ENCODE assay signal across 21 cellular contexts in genomic region chr1:179941439-179941838, GRCh38.
"Had no signal": no experiment of that assay in that cellular context is flagged by ENCODE, and none has a peak within 500 bp of the region (broad histone marks: within the 10 kb centered on the region; RNA-seq: fewer than 3 reads in every experiment).

No MANE protein-coding gene starts in this region.

- H3K27me3 ChIP-seq: colonic mucosa, dorsolateral prefrontal cortex, heart left ventricle, spleen, upper lobe of left lung had no signal

- H3K36me3 ChIP-seq: colonic mucosa, heart left ventricle, spleen, upper lobe of left lung had no signal

- H3K4me3 ChIP-seq: colonic mucosa, dorsolateral prefrontal cortex, heart left ventricle, spleen, upper lobe of left lung had no signal

- H3K9me3 ChIP-seq: colonic mucosa, heart left ventricle, spleen, upper lobe of left lung had no signal

- H3K4me1 ChIP-seq: colonic mucosa, heart left ventricle, upper lobe of left lung had no signal

- ATAC-seq: activated CD4-positive, alpha-beta T cell treated with anti-CD3 and anti-CD28 coated beads for 36 hours; activated T-cell treated with anti-CD3 and anti-CD28 coated beads, Interleukin-2, amount 50 U/mL, for 72 hours; effector memory CD8-positive, alpha-beta T cell; esophagus mucosa; heart left ventricle; left cardiac atrium had no signal

- DNase-seq: activated B cell treated with CpG ODN at 0.5 μM for 24 hours; activated CD4-positive, alpha-beta memory T cell treated with anti-CD3 and anti-CD28 coated beads for 36 hours; activated CD4-positive, alpha-beta T cell treated with anti-CD3 and anti-CD28 coated beads for 36 hours; activated effector memory CD4-positive, alpha-beta T cell treated with Interleukin-2 at 50 U/mL for 16 hours; activated naive CD4-positive, alpha-beta T cell treated with anti-CD3 and anti-CD28 coated beads for 36 hours; activated naive CD8-positive, alpha-beta T cell treated with anti-CD3 and anti-CD28 coated beads, Interleukin-2, amount 10 ng/mL, durations not matched to agents 7 days and 5 days; activated T-cell treated with anti-CD3 and anti-CD28 coated beads, Interleukin-2, amount 50 U/mL, for 72 hours; amygdala; colonic mucosa; dorsolateral prefrontal cortex; effector memory CD8-positive, alpha-beta T cell; heart left ventricle; islet precursor cell; left cardiac atrium; naive B cell; spleen; stimulated activated CD4-positive, alpha-beta T cell treated with anti-CD3 and anti-CD28 coated beads, Interleukin-4, amount 100 ng/mL, for 24 hours; stimulated activated naive CD4-positive, alpha-beta T cell treated with Interleukin-2 at 50 U/mL for 16 hours; T-helper 9 cell; upper lobe of left lung had no signal

- H3K27ac ChIP-seq: colonic mucosa, dorsolateral prefrontal cortex, heart left ventricle, spleen, upper lobe of left lung had no signal
